8 cellular contexts compared by ENCODE assay signal in genomic region chr2:183078467-183079334, GRCh38. TPM values are rescaled to one million over a fixed set of nuclear protein-coding genes. Genes with fewer than 3 reads are reported as not detected.
DNase-seq lines count a peak whose midpoint lies in the region; ATAC-seq and TF ChIP-seq lines count a peak whose summit lies in the region.

Gene DUSP19 (plus strand): TSS chr2:183078747. CDS start chr2:183078934, 187 bp downstream.

- H3K27me3 ChIP-seq in BJ (ENCODE audit: control insufficient read depth, insufficient read depth, low read length), result no peaks in the 10 kb centered on the region; the same call in none of the 2 replicates

- peak within 1 kb of the TSS; percentile 71 to 92 for H3K27ac ChIP-seq in coronary artery

- CTCF ChIA-PET in BJ (lab: Yijun Ruan, JAX), result interaction anchor here (0.7 to 1.4 kb wide), 4 partner anchors 8 to 13 kb away, joined by 3 to 4 read pairs (median 3); no protein-coding TSS in a partner anchor

- H3K4me3 ChIP-seq in BJ (ENCODE audit: low read depth, low read length) (peak within 1 kb of the TSS; percentile 52), coronary artery (peak within 1 kb of the TSS; percentile 81)

- POLR2A ChIA-PET in BJ (lab: Charles Lee), result interaction anchor here (1.2 kb wide), 1 partner anchor 10 kb away, joined by 3 read pairs; no protein-coding TSS in a partner anchor

- no peaks in the 10 kb centered on the region for H3K36me3 ChIP-seq in BJ (ENCODE audit: control insufficient read depth, insufficient read depth, low read length)

- peak; percentile 73 for DNase-seq in BJ (ENCODE audit: low read depth)
- DNase-seq in GM19238 (ENCODE audit: insufficient read length, low spot score), result peak; percentile 50
- DNase-seq in NCI-H510A (lab: John Stamatoyannopoulos, UW), result peak; percentile 99
- peak; percentile 67 to 87 for DNase-seq in activated CD4-positive, alpha-beta T cell treated with anti-CD3 and anti-CD28 coated beads for 4 hours
- DNase-seq in coronary artery (ENCODE audit: low spot score), result peak; percentile 92
- peak; percentile 87 to 89 for DNase-seq in left colon
- DNase-seq in stimulated activated CD4-positive, alpha-beta T cell treated with anti-CD3 and anti-CD28 coated beads, Interleukin-1b, Interleukin-23, amount 100 ng/mL, for 48 hours, result peak; percentile 83

- TF ChIP-seq CTCF in BJ (IDR thresholded peaks at IDR 0.05; ENCODE audit: insufficient read depth, low read depth, low read length) (no peak), coronary artery (IDR thresholded peaks at IDR 0.05) (no peak)

- intact Hi-C loops in left colon (cut with DNase I, micrococcal nuclease), result loop anchor here in 1 of 2 donors (5.0 kb wide), 1 partner anchor 44 kb away; the partner anchor contains the start of gene NUP35

- ATAC-seq in HG03439 (IDR thresholded peaks at IDR 0.05; ENCODE audit: unreplicated experiment), result peak; percentile 92
- ATAC-seq in left colon, result peak; percentile 98

RNA-seq across cellular contexts. Expression of gene DUSP19, which starts in this region (rescaled TPM):
- polyA plus RNA-seq in BJ (2011; rRNA removed), result 2.2 and 2.9 TPM in 2 replicates
- polyA minus RNA-seq in BJ (2011; rRNA and poly(A)+ RNA removed), result 1.8 and 3.8 TPM in 2 replicates
- total RNA-seq in left colon, result 1 to 10 TPM; 1.0 to 2.4 TPM

Comparison
In these comparisons a context has a peak if more than half of its experiments do, and no peak if none do; other contexts are left out.
1. Peak in every context shown above with its lines: DNase-seq, ATAC-seq, H3K4me3 ChIP-seq and H3K27ac ChIP-seq.